ENCODE assay signal across 28 cellular contexts in genomic region chr13:48028066-48028465, GRCh38. TPM values are rescaled to one million over a fixed set of nuclear protein-coding genes. Genes with fewer than 3 reads are reported as not detected.
DNase-seq lines count a peak whose midpoint lies in the region; ATAC-seq, FAIRE-seq and TF ChIP-seq lines count a peak whose summit lies in the region.
"Had no signal": no experiment of that assay in that cellular context is flagged by ENCODE, and none has a peak within 500 bp of the region (broad histone marks: within the 10 kb centered on the region; RNA-seq: fewer than 3 reads in every experiment).

No MANE protein-coding gene starts in this region.

- no peaks in the 10 kb centered on the region for H3K4me1 Mint-ChIP-seq in activated T-helper 1 cell treated with anti-CD3 and anti-CD28 coated beads, Interleukin-12 subunit alpha, Interleukin-12 subunit beta, Interleukin-2, Interleukin-4 antibody, amounts not matched to agents 30 ng/mL and 10 ng/mL and 1 ng/mL, durations not matched to agents 14 hours and 24 hours and 36 hours (ENCODE audit: low read depth)
- H3K4me1 Mint-ChIP-seq: CD14-positive monocyte had no signal

- H3K9me3 ChIP-seq in PC-9 (ENCODE audit: insufficient read depth, low read depth), result peaks cover 15% of the 10 kb centered on the region; the same call in 1 of the 2 replicates
- H3K9me3 ChIP-seq: BE2C had no signal

- no peaks in the 10 kb centered on the region for H4K20me1 ChIP-seq in PC-9 (ENCODE audit: insufficient read depth)
- H4K20me1 ChIP-seq: BLaER1 had no signal

- peaks cover 16% of the 10 kb centered on the region for H3K9me3 Mint-ChIP-seq in activated T-helper 1 cell treated with anti-CD3 and anti-CD28 coated beads, Interleukin-12 subunit alpha, Interleukin-12 subunit beta, Interleukin-2, Interleukin-4 antibody, amounts not matched to agents 30 ng/mL and 10 ng/mL and 1 ng/mL, durations not matched to agents 14 hours and 24 hours and 36 hours

- peak; percentile 83 for ATAC-seq in esophagus mucosa
- ATAC-seq: GM12878 had no signal

- no peak overlapping the region for H3K4me3 ChIP-seq in PC-9
- no peak overlapping the region for H3K4me3 ChIP-seq in bronchial epithelial cell (ENCODE audit: low read depth, low read length)
- no peak overlapping the region for H3K4me3 ChIP-seq in brain microvascular endothelial cell (ENCODE audit: low read depth, low read length)
- H3K4me3 ChIP-seq: BLaER1, GM12878 had no signal

- no peaks in the 10 kb centered on the region; the same call in 1 of the 2 replicates for H3K36me3 ChIP-seq in PC-9 (ENCODE audit: low read depth)
- H3K36me3 ChIP-seq in bronchial epithelial cell (ENCODE audit: control insufficient read depth, insufficient read depth, low read length), result peaks cover 1% of the 10 kb centered on the region
- no peaks in the 10 kb centered on the region for H3K36me3 ChIP-seq in brain microvascular endothelial cell (replicated peaks)
- H3K36me3 ChIP-seq: BE2C had no signal

- H3K27me3 ChIP-seq in PC-9 (ENCODE audit: insufficient read depth, low read depth), result no peaks in the 10 kb centered on the region
- H3K27me3 ChIP-seq in bronchial epithelial cell (ENCODE audit: control insufficient read depth, insufficient read depth, low read length), result no peaks in the 10 kb centered on the region
- no peaks in the 10 kb centered on the region for H3K27me3 ChIP-seq in brain microvascular endothelial cell (replicated peaks)
- H3K27me3 ChIP-seq: BE2C, BLaER1 had no signal

- H3K4me3 Mint-ChIP-seq in activated T-helper 1 cell treated with anti-CD3 and anti-CD28 coated beads, Interleukin-12 subunit alpha, Interleukin-12 subunit beta, Interleukin-2, Interleukin-4 antibody, amounts not matched to agents 30 ng/mL and 10 ng/mL and 1 ng/mL, durations not matched to agents 14 hours and 24 hours and 36 hours, result no peak overlapping the region
- H3K4me3 Mint-ChIP-seq: CD14-positive monocyte; CD4-positive, alpha-beta memory T cell; CD4-positive, CD25-positive, alpha-beta regulatory T cell; CD8-positive, alpha-beta memory T cell had no signal

- DNase-seq in PC-9 (peak in 1 of 2 experiments; percentile 86), bronchial epithelial cell (ENCODE audit: low read depth) (peak; percentile 61), brain microvascular endothelial cell (no peak), superior temporal gyrus (ENCODE audit: extremely low spot score) (no peak)
- no peak for DNase-seq in activated T-helper 1 cell treated with anti-CD3 and anti-CD28 coated beads, Interleukin-12 subunit alpha, Interleukin-12 subunit beta, Interleukin-2, Interleukin-4 antibody, amounts not matched to agents 30 ng/mL and 10 ng/mL and 1 ng/mL, durations not matched to agents 14 hours and 24 hours and 36 hours (ENCODE audit: low spot score)
- DNase-seq in stimulated activated CD4-positive, alpha-beta T cell treated with anti-CD3 and anti-CD28 coated beads, Interleukin-4, amount 100 ng/mL, for 1 hour, result no peak
- DNase-seq: 8988T; ACHN; BE2C; C1 segment of cervical spinal cord; CD4-positive, alpha-beta memory T cell; CD4-positive, CD25-positive, alpha-beta regulatory T cell; CD8-positive, alpha-beta memory T cell; COR-L47; DMS 273 treated with DMSO at 0.1 percent for 48 hours; DMS153; DMS53; DMS79; DND-41; EL; GDM1 had no signal

- in situ Hi-C loops in brain microvascular endothelial cell (cut with HindIII; ENCODE audit: low pct_ligation_motif_present, low sequenced_read_pairs), result no loop called here

- H3F3A ChIP-seq in PC-9 (ENCODE audit: insufficient read depth, low read depth), result peaks cover 5% of the 10 kb centered on the region; the same call in 1 of the 2 replicates

- no peak for FAIRE-seq in bronchial epithelial cell (lab: Jason Lieb, UNC)
- FAIRE-seq: A204.1, GM12878, GM12892, GM18507 had no signal

- peaks cover 17% of the 10 kb centered on the region for H3K36me3 Mint-ChIP-seq in activated T-helper 1 cell treated with anti-CD3 and anti-CD28 coated beads, Interleukin-12 subunit alpha, Interleukin-12 subunit beta, Interleukin-2, Interleukin-4 antibody, amounts not matched to agents 30 ng/mL and 10 ng/mL and 1 ng/mL, durations not matched to agents 14 hours and 24 hours and 36 hours (ENCODE audit: low read depth)

- intact Hi-C loops in PC-9 (cut with micrococcal nuclease; ENCODE audit: unreplicated experiment), result no loop called here
- intact Hi-C loops in activated T-helper 1 cell treated with anti-CD3 and anti-CD28 coated beads, Interleukin-12 subunit alpha, Interleukin-12 subunit beta, Interleukin-2, Interleukin-4 antibody, amounts not matched to agents 30 ng/mL and 10 ng/mL and 1 ng/mL, durations not matched to agents 14 hours and 24 hours and 36 hours (cut with micrococcal nuclease), result no loop called here

- 0 out of 2 replicates have a peak overlapping the region, but pooled peaks have one; percentile 28 for H3K27ac ChIP-seq in PC-9
- no peak overlapping the region for H3K27ac ChIP-seq in brain microvascular endothelial cell
- H3K27ac ChIP-seq: BLaER1 had no signal

- no peaks in the 10 kb centered on the region for H3K27me3 Mint-ChIP-seq in activated T-helper 1 cell treated with anti-CD3 and anti-CD28 coated beads, Interleukin-12 subunit alpha, Interleukin-12 subunit beta, Interleukin-2, Interleukin-4 antibody, amounts not matched to agents 30 ng/mL and 10 ng/mL and 1 ng/mL, durations not matched to agents 14 hours and 24 hours and 36 hours (ENCODE audit: insufficient read depth)
- H3K27me3 Mint-ChIP-seq: CD4-positive, alpha-beta memory T cell; CD4-positive, CD25-positive, alpha-beta regulatory T cell; CD8-positive, alpha-beta memory T cell had no signal

- CTCF ChIA-PET in PC-9 (lab: Charles Lee), result no interaction called here

- no peak overlapping the region; the same call in 1 of the 2 replicates for H2AFZ ChIP-seq in PC-9

- peak overlapping the region; percentile 52 for H3K4me2 ChIP-seq in PC-9
- H3K4me2 ChIP-seq: BLaER1 had no signal

- POLR2A ChIA-PET in PC-9 (lab: Charles Lee; ENCODE audit: unreplicated experiment), result interaction anchor here (0.6 kb wide), 1 partner anchor 416 kb away, joined by 3 read pairs; no protein-coding TSS in a partner anchor

- H3K4me1 ChIP-seq in PC-9 (replicated peaks; ENCODE audit: insufficient read depth), result peaks cover 15% of the 10 kb centered on the region
- H3K4me1 ChIP-seq: BE2C, BLaER1 had no signal

- BruUV-seq in PC-9 (replicated peaks; lab: Mats Ljungman, UMichigan), result no TSS peak

- TF ChIP-seq CTCF in PC-9 (conservative IDR thresholded peaks at IDR 0.05) (no peak), bronchial epithelial cell (IDR thresholded peaks at IDR 0.05; ENCODE audit: insufficient read depth, low read length, severe bottlenecking) (no peak), brain microvascular endothelial cell (IDR thresholded peaks at IDR 0.05; ENCODE audit: low read depth, low read length, missing control alignments) (no peak)

- no peaks in the 10 kb centered on the region for H3K79me2 ChIP-seq in PC-9 (ENCODE audit: low read depth)

- no peaks in the 10 kb centered on the region; the same call in 1 of the 2 replicates for H3K9me2 ChIP-seq in PC-9 (ENCODE audit: insufficient read depth)

- no peak overlapping the region for H3K27ac Mint-ChIP-seq in activated T-helper 1 cell treated with anti-CD3 and anti-CD28 coated beads, Interleukin-12 subunit alpha, Interleukin-12 subunit beta, Interleukin-2, Interleukin-4 antibody, amounts not matched to agents 30 ng/mL and 10 ng/mL and 1 ng/mL, durations not matched to agents 14 hours and 24 hours and 36 hours
- H3K27ac Mint-ChIP-seq: CD14-positive monocyte; CD4-positive, alpha-beta memory T cell; CD8-positive, alpha-beta memory T cell had no signal

RNA-seq across cellular contexts. Expression of gene NUDT15, which starts 9.5 kb away (rescaled TPM):
- 13.4 and 16.1 TPM in 2 replicates for total RNA-seq in PC-9 (2021)
- 24.5 and 25.3 TPM in 2 replicates for total RNA-seq in bronchial epithelial cell
- total RNA-seq in esophagus mucosa, result 20.5 TPM
- 15.3 and 16.8 TPM in 2 replicates for total RNA-seq in activated T-helper 1 cell treated with anti-CD3 and anti-CD28 coated beads, Interleukin-12 subunit alpha, Interleukin-12 subunit beta, Interleukin-2, Interleukin-4 antibody, amounts not matched to agents 30 ng/mL and 10 ng/mL and 1 ng/mL, durations not matched to agents 14 hours and 24 hours and 36 hours

RNA-seq across cellular contexts. Expression of gene SUCLA2, which starts 27.0 kb away (rescaled TPM):
- 32.0 and 44.8 TPM in 2 replicates for total RNA-seq in PC-9 (2021)
- total RNA-seq in bronchial epithelial cell, result 57.4 and 68.9 TPM in 2 replicates
- 31.8 TPM for total RNA-seq in esophagus mucosa
- 40.4 and 45.3 TPM in 2 replicates for total RNA-seq in activated T-helper 1 cell treated with anti-CD3 and anti-CD28 coated beads, Interleukin-12 subunit alpha, Interleukin-12 subunit beta, Interleukin-2, Interleukin-4 antibody, amounts not matched to agents 30 ng/mL and 10 ng/mL and 1 ng/mL, durations not matched to agents 14 hours and 24 hours and 36 hours
